In the genomic region with DNA sequence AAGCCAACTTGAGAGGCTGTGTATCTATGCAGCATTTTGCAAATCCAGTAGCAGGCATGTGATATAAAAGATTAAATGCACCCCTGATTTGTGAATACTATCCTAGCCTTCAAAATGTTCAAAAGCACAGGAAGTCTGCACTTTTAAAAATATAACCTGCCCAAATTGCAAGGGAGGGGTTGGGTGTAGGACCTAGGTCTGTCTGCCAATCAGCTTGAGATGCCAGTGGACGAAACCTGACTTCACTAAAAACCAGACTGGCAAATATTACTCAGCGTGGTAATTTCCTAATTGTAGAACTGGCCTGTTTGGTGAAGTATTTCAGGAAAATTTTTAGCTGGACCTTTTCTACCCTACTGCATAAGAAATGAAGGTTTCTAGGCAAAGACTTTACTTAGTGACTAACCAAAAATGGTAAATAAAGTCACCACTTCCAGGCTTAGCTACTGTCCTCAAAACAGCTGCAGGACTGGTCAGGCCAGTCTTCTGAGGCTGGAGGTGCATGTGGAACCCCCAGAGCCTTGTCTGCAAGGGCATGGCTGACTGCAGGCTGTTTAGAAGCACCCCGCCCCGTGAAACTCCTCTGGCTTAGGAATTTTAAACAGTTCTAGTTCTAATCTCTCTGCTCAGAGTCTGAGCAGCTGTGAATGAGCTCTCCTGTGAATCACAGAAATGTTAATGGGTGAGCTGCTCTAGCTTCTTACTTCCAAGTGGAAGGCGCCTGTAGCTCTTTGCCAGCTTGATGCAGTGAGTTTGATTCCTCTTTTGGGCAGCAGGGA, we compare ENCODE assay signal across 10 cellular contexts.
DNase-seq lines count a peak whose midpoint lies in the region; ATAC-seq and TF ChIP-seq lines count a peak whose summit lies in the region.
"Had no signal": no experiment of that assay in that cellular context is flagged by ENCODE, and none has a peak within 500 bp of the region (broad histone marks: within the 10 kb centered on the region; RNA-seq: fewer than 3 reads in every experiment).

No MANE protein-coding gene starts in this region.

- intact Hi-C loops in sigmoid colon (cut with DNase I), result no loop called here

- H3K4me1 ChIP-seq in lung (ENCODE audit: control insufficient read depth in 2 of 2, insufficient read depth in 2 of 2, low read length in 2 of 2), result no peaks in the 10 kb centered on the region
- no peaks in the 10 kb centered on the region for H3K4me1 ChIP-seq in Peyer's patch
- no peaks in the 10 kb centered on the region for H3K4me1 ChIP-seq in sigmoid colon

- in situ Hi-C loops in KBM-7 (cut with MboI; ENCODE audit: low pct_unique_long_range_greater_than_20kb, low sequenced_read_pairs), result no loop called here

- H3K4me3 ChIP-seq in lung (no peak overlapping the region), Peyer's patch (no peak overlapping the region), sigmoid colon (no peak overlapping the region)

- H3K27ac ChIP-seq in lung (ENCODE audit: low read depth in 1 of 2, low read length in 1 of 2), result peak overlapping the region in 1 of 2 donors; percentile 29
- no peak overlapping the region for H3K27ac ChIP-seq in Peyer's patch
- no peak overlapping the region for H3K27ac ChIP-seq in sigmoid colon

- DNase-seq in lung (ENCODE audit: low spot score) (no peak), Peyer's patch (no peak), GM19240 (ENCODE audit: insufficient read length, low spot score) (no peak), sigmoid colon (no peak), KBM-7 (no peak)
- DNase-seq: GDM1, NCI-H510A treated with DMSO at 0.1 percent for 48 hours had no signal

- no peaks in the 10 kb centered on the region for H3K36me3 ChIP-seq in lung (ENCODE audit: control insufficient read depth in 2 of 2, insufficient read depth in 2 of 2, low read length in 2 of 2)
- no peaks in the 10 kb centered on the region for H3K36me3 ChIP-seq in Peyer's patch
- no peaks in the 10 kb centered on the region for H3K36me3 ChIP-seq in sigmoid colon

- ATAC-seq in GM18861 (IDR thresholded peaks at IDR 0.05; ENCODE audit: unreplicated experiment) (peak; percentile 57), GM21717 (IDR thresholded peaks at IDR 0.05; ENCODE audit: unreplicated experiment) (peak; percentile 64), HG03469 (IDR thresholded peaks at IDR 0.05; ENCODE audit: unreplicated experiment) (peak; percentile 38), lung (ENCODE audit: insufficient read depth, low FRiP score) (peak; percentile 3)

- no peaks in the 10 kb centered on the region for H3K9me3 ChIP-seq in lung (ENCODE audit: control insufficient read depth in 2 of 2, insufficient read depth in 1 of 2, low read length in 1 of 2)
- H3K9me3 ChIP-seq in Peyer's patch, result no peaks in the 10 kb centered on the region
- no peaks in the 10 kb centered on the region for H3K9me3 ChIP-seq in sigmoid colon

- TF ChIP-seq CTCF in lung (IDR thresholded peaks at IDR 0.05; ENCODE audit: control extremely low read depth, extremely low read depth) (no peak), Peyer's patch (IDR thresholded peaks at IDR 0.05) (no peak), sigmoid colon (IDR thresholded peaks at IDR 0.05) (no peak)

- TF ChIP-seq POLR2A in Peyer's patch (IDR thresholded peaks at IDR 0.05) (no peak), sigmoid colon (IDR thresholded peaks at IDR 0.05) (no peak)

- no peaks in the 10 kb centered on the region for H3K27me3 ChIP-seq in lung (ENCODE audit: control insufficient read depth, insufficient read depth)
- H3K27me3 ChIP-seq in Peyer's patch, result no peaks in the 10 kb centered on the region
- no peaks in the 10 kb centered on the region for H3K27me3 ChIP-seq in sigmoid colon

- TF ChIP-seq EP300 in sigmoid colon (IDR thresholded peaks at IDR 0.05), result no peak

- 54 to 80% methylated on average over 5 of the region's 5 CpGs for WGBS in lung, 2 donors
- 57 to 64% methylated on average over 5 of the region's 5 CpGs for WGBS in sigmoid colon, 2 donors

Comparison
In these comparisons a context has a peak if more than half of its experiments do, and no peak if none do; other contexts are left out.
1. ATAC-seq: peak in every context shown above with its lines; median percentile 64 in GM21717; 57 in GM18861; 38 in HG03469; 3 in lung.